18 cellular contexts compared by ENCODE assay signal in genomic region chr12:19620222-19620621, GRCh38.
DNase-seq lines count a peak whose midpoint lies in the region; ATAC-seq and FAIRE-seq lines count a peak whose summit lies in the region.
"Had no signal": no experiment of that assay in that cellular context is flagged by ENCODE, and none has a peak within 500 bp of the region (broad histone marks: within the 10 kb centered on the region; RNA-seq: fewer than 3 reads in every experiment).

No MANE protein-coding gene starts in this region.

- intact Hi-C loops in left colon (cut with DNase I, micrococcal nuclease) = no loop called here

- ATAC-seq in left colon (peak; percentile 100), HG02852 (IDR thresholded peaks at IDR 0.05; ENCODE audit: unreplicated experiment) (no peak)
- ATAC-seq: activated CD8-positive, alpha-beta memory T cell treated with anti-CD3 and anti-CD28 coated beads, Interleukin-2, amount 10 ng/mL, durations not matched to agents 7 days and 5 days; heart right ventricle; Right ventricle myocardium inferior had no signal

- no peak for FAIRE-seq in urothelium cell line (lab: Jason Lieb, UNC)
- FAIRE-seq: H54 had no signal

- peak; percentile 78 for DNase-seq in NCI-H460 (ENCODE audit: extremely low read depth, low read depth)
- peak; percentile 48 to 83 for DNase-seq in dermis microvascular lymphatic vessel endothelial cell (ENCODE audit: low read depth in 2 of 2)
- DNase-seq in left colon = peak; percentile 43 to 80
- DNase-seq in urothelium cell line (ENCODE audit: low spot score) = peak; percentile 20
- no peak for DNase-seq in SIG-M5 treated with dmso at 0.1 percent for 504 hours (lab: John Stamatoyannopoulos, UW; ENCODE audit: unreplicated experiment)
- DNase-seq in GDM1 (lab: John Stamatoyannopoulos, UW) = no peak
- no peak for DNase-seq in NOMO-1 treated with dmso at 0.1 percent for 144 hours (lab: John Stamatoyannopoulos, UW; ENCODE audit: unreplicated experiment)
- DNase-seq: activated CD4-positive, alpha-beta T cell treated with anti-CD3 and anti-CD28 coated beads for 4 hours; activated CD8-positive, alpha-beta memory T cell treated with anti-CD3 and anti-CD28 coated beads, Interleukin-2, amount 10 ng/mL, durations not matched to agents 7 days and 5 days; BE2C; Caco-2; heart right ventricle; mesendoderm; stimulated activated naive CD4-positive, alpha-beta T cell treated with Interleukin-2 at 50 U/mL for 16 hours; tibial artery had no signal

Comparison
In these comparisons a context has a peak if more than half of its experiments do, and no peak if none do; other contexts are left out.
1. DNase-seq: peak in NCI-H460 (single experiment), dermis microvascular lymphatic vessel endothelial cell (2 of 2), left colon (2 of 2) and urothelium cell line (single experiment); none in SIG-M5 treated with dmso at 0.1 percent for 504 hours (single experiment), GDM1 (single experiment) and NOMO-1 treated with dmso at 0.1 percent for 144 hours (single experiment).